In genomic region chr20:38435555-38435939, GRCh38 we compare ENCODE assay signal across 9 cellular contexts. TPM values are rescaled to one million over a fixed set of nuclear protein-coding genes. Genes with fewer than 3 reads are reported as not detected.
DNase-seq lines count a peak whose midpoint lies in the region; ATAC-seq, FAIRE-seq and TF ChIP-seq lines count a peak whose summit lies in the region.
"Had no signal": no experiment of that assay in that cellular context is flagged by ENCODE, and none has a peak within 500 bp of the region (broad histone marks: within the 10 kb centered on the region; RNA-seq: fewer than 3 reads in every experiment).

No MANE protein-coding gene starts in this region.

- H3K9me3 ChIP-seq in RWPE2 (ENCODE audit: severe bottlenecking) (no peaks in the 10 kb centered on the region), endothelial cell of umbilical vein (replicated peaks; ENCODE audit: control insufficient read depth, insufficient read depth, low read length) (no peaks in the 10 kb centered on the region), smooth muscle cell (replicated peaks; ENCODE audit: low read depth) (no peaks in the 10 kb centered on the region)
- H3K9me3 ChIP-seq: upper lobe of right lung had no signal

- H3K9ac ChIP-seq in endothelial cell of umbilical vein (replicated peaks; ENCODE audit: extremely low read depth, insufficient read depth, low read length) (no peak overlapping the region), smooth muscle cell (ENCODE audit: low read depth) (no peak overlapping the region)

- peaks cover 44% of the 10 kb centered on the region for H3K36me3 ChIP-seq in RWPE2 (ENCODE audit: low read depth)
- H3K36me3 ChIP-seq in endothelial cell of umbilical vein (ENCODE audit: control insufficient read depth in 2 of 2, extremely low read depth in 1 of 2, insufficient read depth in 2 of 2, low read length in 2 of 2): peaks cover 10 to 22% of the 10 kb centered on the region in 2 experiments
- peaks cover 11% of the 10 kb centered on the region for H3K36me3 ChIP-seq in smooth muscle cell (ENCODE audit: low read depth)

- H3K4me3 Mint-ChIP-seq in activated CD4-positive, alpha-beta T cell treated with anti-CD3 and anti-CD28 coated beads, Interleukin-2, amount 10 ng/mL, durations not matched to agents 7 days and 5 days: peak overlapping the region; percentile 82

- H3K27ac ChIP-seq in RWPE2 (ENCODE audit: poor library complexity, severe bottlenecking): peak overlapping the region; percentile 64
- H3K27ac ChIP-seq in endothelial cell of umbilical vein (ENCODE audit: insufficient read depth, low read depth, low read length): no peak overlapping the region
- H3K27ac ChIP-seq in smooth muscle cell (ENCODE audit: low read depth): no peak overlapping the region

- intact Hi-C loops in endothelial cell of umbilical vein (cut with micrococcal nuclease): loop anchor here (1.0 kb wide), 2 partner anchors 11 to 37 kb away; partner anchors contain the start of gene RALGAPB

- no peak overlapping the region for H2AFZ ChIP-seq in endothelial cell of umbilical vein (ENCODE audit: low read depth, low read length)
- H2AFZ ChIP-seq in smooth muscle cell (ENCODE audit: low read depth): peak overlapping the region; percentile 89

- H3K27me3 ChIP-seq in RWPE2 (ENCODE audit: insufficient read depth, poor library complexity, severe bottlenecking) (no peaks in the 10 kb centered on the region), endothelial cell of umbilical vein (ENCODE audit: control insufficient read depth in 2 of 2, insufficient read depth in 2 of 2, low read length in 2 of 2) (peaks cover 0 to 2% of the 10 kb centered on the region in 2 experiments), smooth muscle cell (ENCODE audit: low read depth) (no peaks in the 10 kb centered on the region)
- H3K27me3 ChIP-seq: upper lobe of right lung had no signal

- H3K79me2 ChIP-seq in endothelial cell of umbilical vein (ENCODE audit: control insufficient read depth, insufficient read depth, low read length): peaks cover 46% of the 10 kb centered on the region
- H3K79me2 ChIP-seq in smooth muscle cell (ENCODE audit: low read depth): peaks cover 46% of the 10 kb centered on the region

- H3K4me2 ChIP-seq in endothelial cell of umbilical vein (ENCODE audit: insufficient read depth, low read length): no peak overlapping the region
- H3K4me2 ChIP-seq in smooth muscle cell: no peak overlapping the region

- H3K27me3 Mint-ChIP-seq in activated CD4-positive, alpha-beta T cell treated with anti-CD3 and anti-CD28 coated beads, Interleukin-2, amount 10 ng/mL, durations not matched to agents 7 days and 5 days: peaks cover 9% of the 10 kb centered on the region

- H3F3A ChIP-seq in smooth muscle cell (ENCODE audit: low read depth): no peaks in the 10 kb centered on the region

- peaks cover 44% of the 10 kb centered on the region for H3K36me3 Mint-ChIP-seq in activated CD4-positive, alpha-beta T cell treated with anti-CD3 and anti-CD28 coated beads, Interleukin-2, amount 10 ng/mL, durations not matched to agents 7 days and 5 days (ENCODE audit: low read depth)

- no peaks in the 10 kb centered on the region for H3K9me3 Mint-ChIP-seq in activated CD4-positive, alpha-beta T cell treated with anti-CD3 and anti-CD28 coated beads, Interleukin-2, amount 10 ng/mL, durations not matched to agents 7 days and 5 days

- peak overlapping the region; percentile 73 for H3K4me3 ChIP-seq in RWPE2 (ENCODE audit: severe bottlenecking)
- no peak overlapping the region for H3K4me3 ChIP-seq in endothelial cell of umbilical vein (replicated peaks in 1 of 3; ENCODE audit: insufficient read depth in 1 of 3, low read depth in 1 of 3, low read length in 3 of 3)
- H3K4me3 ChIP-seq in smooth muscle cell: no peak overlapping the region

- WGBS in smooth muscle cell (ENCODE audit: low lambda C conversion rate): 63% methylated on average over 6 of the region's 6 CpGs

- H4K20me1 ChIP-seq in endothelial cell of umbilical vein (replicated peaks; ENCODE audit: control insufficient read depth, extremely low read depth, insufficient read depth, low read length) (no peaks in the 10 kb centered on the region), smooth muscle cell (ENCODE audit: low read depth) (peaks cover 40% of the 10 kb centered on the region)

- TSS peak; percentile 42 for BruUV-seq in endothelial cell of umbilical vein (replicated peaks; lab: Mats Ljungman, UMichigan)

- H3K27ac Mint-ChIP-seq in activated CD4-positive, alpha-beta T cell treated with anti-CD3 and anti-CD28 coated beads, Interleukin-2, amount 10 ng/mL, durations not matched to agents 7 days and 5 days: peak overlapping the region; percentile 91

- ATAC-seq in RWPE2 (ENCODE audit: low read depth) (peak; percentile 9; the same call in 2 of the 3 replicates), GM21515 (IDR thresholded peaks at IDR 0.05; ENCODE audit: unreplicated experiment) (no peak), GM18519 (IDR thresholded peaks at IDR 0.05; ENCODE audit: low FRiP score, unreplicated experiment) (no peak)

- FAIRE-seq in endothelial cell of umbilical vein (lab: Jason Lieb, UNC): no peak

- CTCF ChIA-PET in activated CD4-positive, alpha-beta T cell treated with anti-CD3 and anti-CD28 coated beads, Interleukin-2, amount 10 ng/mL, durations not matched to agents 7 days and 5 days (lab: Charles Lee): interaction anchor here (1.0 to 4.5 kb wide), 15 partner anchors 9 to 402 kb away, joined by 3 to 88 read pairs (median 6); partner anchors contain the start of genes RALGAPB, RPRD1B and TTI1
- CTCF ChIA-PET in endothelial cell of umbilical vein (lab: Charles Lee): interaction anchor here (0.7 to 5.8 kb wide), 15 partner anchors 9 to 62 kb away, joined by 3 to 106 read pairs (median 4); partner anchors contain the start of gene RALGAPB

- TF ChIP-seq CTCF in RWPE2 (IDR thresholded peaks at IDR 0.05; ENCODE audit: poor library complexity, severe bottlenecking) (peak; percentile 100), endothelial cell of umbilical vein (IDR thresholded peaks at IDR 0.05; ENCODE audit: extremely low read depth in 1 of 2, insufficient read depth in 1 of 2, low read depth in 1 of 2, low read length in 2 of 2) (no peak), smooth muscle cell (IDR thresholded peaks at IDR 0.05; ENCODE audit: borderline replicate concordance, insufficient read depth, poor library complexity, severe bottlenecking) (no peak)

- peaks cover 10% of the 10 kb centered on the region for H3K4me1 ChIP-seq in RWPE2 (ENCODE audit: insufficient read depth, poor library complexity, severe bottlenecking)
- peaks cover 18% of the 10 kb centered on the region for H3K4me1 ChIP-seq in endothelial cell of umbilical vein (ENCODE audit: control insufficient read depth, extremely low read depth, insufficient read depth, low read length)
- peaks cover 23% of the 10 kb centered on the region for H3K4me1 ChIP-seq in smooth muscle cell (ENCODE audit: low read depth)

- POLR2A ChIA-PET in activated CD4-positive, alpha-beta T cell treated with anti-CD3 and anti-CD28 coated beads, Interleukin-2, amount 10 ng/mL, durations not matched to agents 7 days and 5 days (lab: Charles Lee): interaction anchor here (0.7 to 2.1 kb wide), 4 partner anchors 9 to 65 kb away, joined by 3 to 23 read pairs (median 4); no protein-coding TSS in a partner anchor
- POLR2A ChIA-PET in endothelial cell of umbilical vein (lab: Charles Lee): interaction anchor here (1.0 to 2.1 kb wide), 4 partner anchors 9 to 49 kb away, joined by 6 to 40 read pairs (median 10); partner anchors contain the start of gene RALGAPB

- DNase-seq in activated CD4-positive, alpha-beta T cell treated with anti-CD3 and anti-CD28 coated beads, Interleukin-2, amount 10 ng/mL, durations not matched to agents 7 days and 5 days: no peak
- DNase-seq in activated CD4-positive, alpha-beta T cell treated with anti-CD3 and anti-CD28 coated beads, Interleukin-2, amount 50 U/mL, for 48 hours: no peak
- no peak for DNase-seq in RWPE2 (ENCODE audit: low spot score)
- no peak for DNase-seq in endothelial cell of umbilical vein (ENCODE audit: low read depth, low spot score)
- DNase-seq in smooth muscle cell (lab: John Stamatoyannopoulos, UW; ENCODE audit: unreplicated experiment): no peak
- no peak for DNase-seq in NAMALWA (ENCODE audit: low spot score)

- no peaks in the 10 kb centered on the region for H3K9me1 ChIP-seq in endothelial cell of umbilical vein (replicated peaks; ENCODE audit: control insufficient read depth, extremely low read depth, insufficient read depth, low read length)

- TF ChIP-seq POLR2A in endothelial cell of umbilical vein (IDR thresholded peaks at IDR 0.05; ENCODE audit: low read depth, low read length): no peak

- dilution Hi-C loops in endothelial cell of umbilical vein (cut with MboI; ENCODE audit: extremely low pct_ligation_motif_present, low sequenced_read_pairs): no loop called here

- peaks cover 39% of the 10 kb centered on the region for H3K4me1 Mint-ChIP-seq in activated CD4-positive, alpha-beta T cell treated with anti-CD3 and anti-CD28 coated beads, Interleukin-2, amount 10 ng/mL, durations not matched to agents 7 days and 5 days

RNA-seq across cellular contexts. Expression of gene SNHG17, which starts 0.4 kb away (rescaled TPM):
- 10 to 100 TPM; 40.7 to 40.8 TPM for total RNA-seq in activated CD4-positive, alpha-beta T cell treated with anti-CD3 and anti-CD28 coated beads, Interleukin-2, amount 10 ng/mL, durations not matched to agents 7 days and 5 days
- 39.6 and 94.0 TPM in 2 replicates for total RNA-seq in endothelial cell of umbilical vein
- 33.2 and 39.4 TPM in 2 replicates for polyA plus RNA-seq in endothelial cell of umbilical vein
- polyA plus RNA-seq in endothelial cell of umbilical vein (2011; cell fraction: cytosol; rRNA removed): 36.8 and 39.9 TPM in 2 replicates
- polyA plus RNA-seq in endothelial cell of umbilical vein (2011; cell fraction: nucleus; rRNA removed): 94.5 and 98.9 TPM in 2 replicates
- polyA plus RNA-seq in endothelial cell of umbilical vein (2012): 32.0 and 34.1 TPM in 2 replicates
- polyA minus RNA-seq in endothelial cell of umbilical vein: 18.6 and 19.1 TPM in 2 replicates
- polyA minus RNA-seq in endothelial cell of umbilical vein (2011; cell fraction: cytosol; rRNA and poly(A)+ RNA removed): 46.9 TPM
- 23.9 and 29.1 TPM in 2 replicates for polyA minus RNA-seq in endothelial cell of umbilical vein (2011; cell fraction: nucleus; rRNA and poly(A)+ RNA removed)
- total RNA-seq in smooth muscle cell: 5.5 and 6.7 TPM in 2 replicates
- polyA plus RNA-seq in smooth muscle cell: 19.6 and 26.4 TPM in 2 replicates

RNA-seq across cellular contexts. Expression of gene RALGAPB, which starts 37.1 kb away (rescaled TPM):
- 10 to 100 TPM; 31.1 to 36.7 TPM for total RNA-seq in activated CD4-positive, alpha-beta T cell treated with anti-CD3 and anti-CD28 coated beads, Interleukin-2, amount 10 ng/mL, durations not matched to agents 7 days and 5 days
- total RNA-seq in endothelial cell of umbilical vein (36.4 and 38.7 TPM in 2 replicates), smooth muscle cell (33.3 and 43.2 TPM in 2 replicates)
- polyA plus RNA-seq in endothelial cell of umbilical vein (10.8 and 12.8 TPM in 2 replicates), smooth muscle cell (8.9 and 11.4 TPM in 2 replicates)
- polyA plus RNA-seq in endothelial cell of umbilical vein (2011; cell fraction: cytosol; rRNA removed): 9.6 and 10.4 TPM in 2 replicates
- 73.7 and 85.7 TPM in 2 replicates for polyA plus RNA-seq in endothelial cell of umbilical vein (2011; cell fraction: nucleus; rRNA removed)
- 26.9 and 31.5 TPM in 2 replicates for polyA plus RNA-seq in endothelial cell of umbilical vein (2012)
- polyA minus RNA-seq in endothelial cell of umbilical vein: 51.7 and 62.2 TPM in 2 replicates
- polyA minus RNA-seq in endothelial cell of umbilical vein (2011; cell fraction: cytosol; rRNA and poly(A)+ RNA removed): 16.0 TPM
- polyA minus RNA-seq in endothelial cell of umbilical vein (2011; cell fraction: nucleus; rRNA and poly(A)+ RNA removed): 81.9 and 120 TPM in 2 replicates
